Comparison of ENCODE assay signal across 21 cellular contexts in the genomic region with DNA sequence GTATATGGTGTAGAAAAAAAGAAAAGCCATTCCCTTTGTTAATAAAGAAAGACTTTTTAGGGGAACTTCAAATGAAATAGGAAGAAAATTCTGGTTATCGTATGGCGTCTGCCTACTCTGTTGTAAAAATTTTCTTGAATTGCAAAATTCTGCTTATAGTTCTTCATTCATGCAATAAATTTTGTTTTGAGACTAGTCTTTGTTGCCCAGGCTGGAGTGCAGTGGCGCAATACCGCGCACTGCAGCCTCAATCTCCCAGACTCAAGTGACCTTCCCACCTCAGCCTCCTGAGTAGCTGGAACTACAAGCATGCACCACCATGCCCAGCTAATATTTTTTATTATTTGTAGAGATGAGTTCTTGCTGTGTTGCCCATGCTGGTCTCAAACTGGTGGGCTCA. TPM values are rescaled to one million over a fixed set of nuclear protein-coding genes. Genes with fewer than 3 reads are reported as not detected.
DNase-seq lines count a peak whose midpoint lies in the region; ATAC-seq and TF ChIP-seq lines count a peak whose summit lies in the region.
"Had no signal": no experiment of that assay in that cellular context is flagged by ENCODE, and none has a peak within 500 bp of the region (broad histone marks: within the 10 kb centered on the region; RNA-seq: fewer than 3 reads in every experiment).

No MANE protein-coding gene starts in this region.

- DNase-seq in CD14-positive monocyte (ENCODE audit: low spot score) = no peak
- DNase-seq in MV-4-11 (lab: John Stamatoyannopoulos, UW) = peak; percentile 48
- DNase-seq in activated B cell treated with CpG ODN at 0.5 μM for 24 hours = no peak
- DNase-seq in naive thymus-derived CD8-positive, alpha-beta T cell = no peak
- no peak for DNase-seq in NCI-H2171 (lab: John Stamatoyannopoulos, UW)
- DNase-seq: activated CD4-positive, alpha-beta memory T cell treated with anti-CD3 and anti-CD28 coated beads, Interleukin-2, amount 10 ng/mL, durations not matched to agents 7 days and 5 days; activated CD4-positive, CD25-positive, alpha-beta regulatory T cell; activated effector memory CD4-positive, alpha-beta T cell treated with Interleukin-2 at 50 U/mL for 16 hours; body of pancreas; C1 segment of cervical spinal cord; cerebellar nuclear complex; HCEC 1CT; NCI-H146; psoas muscle; stimulated activated CD4-positive, alpha-beta T cell treated with anti-CD3 and anti-CD28 coated beads, Interleukin-1b, Interleukin-23, amount 100 ng/mL, for 48 hours; stimulated activated naive B cell treated with anti-CD40 and anti-IgM and Interleukin-4, amounts not matched to agents 10 μg/mL and 1 μg/mL and 100 μg/mL, for 72 hours; T1000 had no signal

- CTCF ChIA-PET in activated B cell treated with CpG ODN at 0.5 μM for 24 hours (lab: Charles Lee) = interaction anchor here (0.8 to 6.1 kb wide), 6 partner anchors 19 to 909 kb away, joined by 3 to 34 read pairs (median 5); partner anchors contain the start of gene PCF11

- H3K27ac Mint-ChIP-seq in CD14-positive monocyte (peak overlapping the region; percentile 66 to 93 (median 88)), activated B cell treated with CpG ODN at 0.5 μM for 24 hours (peak overlapping the region; percentile 5)
- H3K27ac Mint-ChIP-seq in naive thymus-derived CD8-positive, alpha-beta T cell = peak overlapping the region in 8 of 10 donors; percentile 15 to 84 (median 46)
- H3K27ac Mint-ChIP-seq: activated CD4-positive, alpha-beta memory T cell treated with anti-CD3 and anti-CD28 coated beads, Interleukin-2, amount 10 ng/mL, durations not matched to agents 7 days and 5 days; stimulated activated naive B cell treated with anti-CD40 and anti-IgM and Interleukin-4, amounts not matched to agents 10 μg/mL and 1 μg/mL and 100 μg/mL, for 72 hours had no signal

- H3K27me3 Mint-ChIP-seq in CD14-positive monocyte (ENCODE audit: low read depth in 3 of 3) = no peaks in the 10 kb centered on the region
- no peaks in the 10 kb centered on the region for H3K27me3 Mint-ChIP-seq in activated B cell treated with CpG ODN at 0.5 μM for 24 hours
- no peaks in the 10 kb centered on the region for H3K27me3 Mint-ChIP-seq in naive thymus-derived CD8-positive, alpha-beta T cell
- H3K27me3 Mint-ChIP-seq: activated CD4-positive, alpha-beta memory T cell treated with anti-CD3 and anti-CD28 coated beads, Interleukin-2, amount 10 ng/mL, durations not matched to agents 7 days and 5 days; IgD-negative memory B cell; stimulated activated naive B cell treated with anti-CD40 and anti-IgM and Interleukin-4, amounts not matched to agents 10 μg/mL and 1 μg/mL and 100 μg/mL, for 72 hours had no signal

- no peak for ATAC-seq in activated B cell treated with CpG ODN at 0.5 μM for 24 hours (ENCODE audit: low read depth)
- ATAC-seq in naive thymus-derived CD8-positive, alpha-beta T cell = no peak
- ATAC-seq in GM18502 (IDR thresholded peaks at IDR 0.05; ENCODE audit: poor library complexity, unreplicated experiment) = no peak
- no peak for ATAC-seq in GM21447 (IDR thresholded peaks at IDR 0.05; ENCODE audit: unreplicated experiment)
- no peak for ATAC-seq in GM21825 (IDR thresholded peaks at IDR 0.05; ENCODE audit: unreplicated experiment)
- ATAC-seq: body of pancreas; psoas muscle; stimulated activated naive B cell treated with anti-CD40 and anti-IgM and Interleukin-4, amounts not matched to agents 10 μg/mL and 1 μg/mL and 100 μg/mL, for 72 hours had no signal

- POLR2A ChIA-PET in activated B cell treated with CpG ODN at 0.5 μM for 24 hours (lab: Charles Lee) = interaction anchor here (1.0 to 1.3 kb wide), 2 partner anchors 181 to 286 kb away, joined by 3 read pairs; partner anchors contain the start of gene ANKRD42
- POLR2A ChIA-PET in naive thymus-derived CD8-positive, alpha-beta T cell (lab: Charles Lee) = interaction anchor here (1.1 to 1.3 kb wide), 2 partner anchors 53 to 379 kb away, joined by 4 to 6 read pairs; partner anchors contain the start of gene CCDC90B

- H3K4me1 Mint-ChIP-seq in CD14-positive monocyte (peaks cover 31% of the 10 kb centered on the region), activated B cell treated with CpG ODN at 0.5 μM for 24 hours (peaks cover 34% of the 10 kb centered on the region)
- H3K4me1 Mint-ChIP-seq in naive thymus-derived CD8-positive, alpha-beta T cell = peaks cover 6 to 38% (median 34%) of the 10 kb centered on the region in 4 donors

- H3K9me3 Mint-ChIP-seq in CD14-positive monocyte (peaks cover 0 to 4% (median 0%) of the 10 kb centered on the region in 7 donors), activated B cell treated with CpG ODN at 0.5 μM for 24 hours (peaks cover 6% of the 10 kb centered on the region)
- peaks cover 0 to 10% (median 5%) of the 10 kb centered on the region in 9 donors for H3K9me3 Mint-ChIP-seq in naive thymus-derived CD8-positive, alpha-beta T cell
- H3K9me3 Mint-ChIP-seq: activated CD4-positive, alpha-beta memory T cell treated with anti-CD3 and anti-CD28 coated beads, Interleukin-2, amount 10 ng/mL, durations not matched to agents 7 days and 5 days had no signal

- H3K36me3 Mint-ChIP-seq in CD14-positive monocyte = peaks cover 34 to 43% of the 10 kb centered on the region in 2 donors
- H3K36me3 Mint-ChIP-seq in activated B cell treated with CpG ODN at 0.5 μM for 24 hours (ENCODE audit: low read depth) = peaks cover 2% of the 10 kb centered on the region
- peaks cover 0 to 10% (median 8%) of the 10 kb centered on the region in 3 donors for H3K36me3 Mint-ChIP-seq in naive thymus-derived CD8-positive, alpha-beta T cell

- intact Hi-C loops in CD14-positive monocyte (cut with micrococcal nuclease) = loop anchor here in 1 of 2 donors (10.0 kb wide), 1 partner anchor 167 kb away; the partner anchor contains the start of gene RAB30
- intact Hi-C loops in activated B cell treated with CpG ODN at 0.5 μM for 24 hours (cut with micrococcal nuclease) = loop anchor here (5.0 kb wide), 1 partner anchor 70 kb away; no protein-coding TSS in a partner anchor

- H3K4me3 Mint-ChIP-seq in CD14-positive monocyte (peak overlapping the region in 1 of 2 donors; percentile 66), activated B cell treated with CpG ODN at 0.5 μM for 24 hours (no peak overlapping the region)
- no peak overlapping the region for H3K4me3 Mint-ChIP-seq in naive thymus-derived CD8-positive, alpha-beta T cell
- H3K4me3 Mint-ChIP-seq: activated CD4-positive, alpha-beta memory T cell treated with anti-CD3 and anti-CD28 coated beads, Interleukin-2, amount 10 ng/mL, durations not matched to agents 7 days and 5 days; stimulated activated naive B cell treated with anti-CD40 and anti-IgM and Interleukin-4, amounts not matched to agents 10 μg/mL and 1 μg/mL and 100 μg/mL, for 72 hours had no signal

- TF ChIP-seq CTCF in CD14-positive monocyte (IDR thresholded peaks at IDR 0.05) (no peak), activated B cell treated with CpG ODN at 0.5 μM for 24 hours (IDR thresholded peaks at IDR 0.05) (no peak)

RNA-seq across cellular contexts. Expression of gene DDIAS, which starts 5.8 kb away (rescaled TPM):
- 10 to 100 TPM; 13.5 to 14.1 TPM for polyA plus RNA-seq in CD14-positive monocyte
- 4.4 and 4.7 TPM in 2 replicates for total RNA-seq in activated B cell treated with CpG ODN at 0.5 μM for 24 hours
- 1 to 10 TPM; 2.3 to 2.5 TPM for total RNA-seq in naive thymus-derived CD8-positive, alpha-beta T cell
- polyA plus RNA-seq in naive thymus-derived CD8-positive, alpha-beta T cell = 1 to 10 TPM in 2 of 3 donors, under 1 TPM in 1; 0.59 to 3.1 (median 1.7) TPM
- total RNA-seq: body of pancreas had no signal

RNA-seq across cellular contexts. Expression of gene PRCP, which starts 7.1 kb away (rescaled TPM):
- polyA plus RNA-seq in CD14-positive monocyte = 100 to 1,000 TPM; 186 to 228 TPM
- total RNA-seq in activated B cell treated with CpG ODN at 0.5 μM for 24 hours = 29.8 and 34.8 TPM in 2 replicates
- 10 to 100 TPM; 26.4 to 29.1 TPM for total RNA-seq in naive thymus-derived CD8-positive, alpha-beta T cell
- polyA plus RNA-seq in naive thymus-derived CD8-positive, alpha-beta T cell = 10 to 100 TPM; 48.3 to 50.2 (median 49.3) TPM

Comparison
In these comparisons a context has a peak if more than half of its experiments do, and no peak if none do; other contexts are left out.
1. H3K27ac Mint-ChIP-seq: peak in every context shown above with its lines; median percentile 88 in CD14-positive monocyte; 46 in naive thymus-derived CD8-positive, alpha-beta T cell; 5 in activated B cell treated with CpG ODN at 0.5 μM for 24 hours.